ENCODE assay signal across 25 cellular contexts in the genomic region with DNA sequence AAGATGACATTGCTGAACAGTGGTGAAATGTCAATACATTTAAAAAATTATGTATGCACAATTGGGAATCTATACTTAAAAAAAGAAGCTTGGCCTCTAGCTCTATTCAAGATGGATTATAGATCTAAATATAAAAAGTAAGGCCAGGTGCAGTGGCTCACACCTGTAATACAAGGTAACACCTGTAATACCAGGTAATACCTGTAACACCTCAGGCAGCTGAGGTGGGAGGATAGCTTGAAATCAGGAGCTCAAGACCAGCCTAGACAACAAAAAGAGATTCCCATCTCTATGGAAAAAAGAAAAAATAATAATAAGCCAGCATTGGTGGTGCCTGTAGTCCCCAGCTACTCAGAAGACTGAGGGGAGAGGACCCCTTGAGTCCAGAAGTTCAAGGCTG. TPM values are rescaled to one million over a fixed set of nuclear protein-coding genes. Genes with fewer than 3 reads are reported as not detected.
DNase-seq lines count a peak whose midpoint lies in the region; ATAC-seq, FAIRE-seq and TF ChIP-seq lines count a peak whose summit lies in the region.
"Had no signal": no experiment of that assay in that cellular context is flagged by ENCODE, and none has a peak within 500 bp of the region (broad histone marks: within the 10 kb centered on the region; RNA-seq: fewer than 3 reads in every experiment).

No MANE protein-coding gene starts in this region.

- H3K9ac ChIP-seq in K562 (ENCODE audit: insufficient read depth in 1 of 2, low read depth in 2 of 2, low read length in 2 of 2) = peak overlapping the region; percentile 64 to 67; a peak in 3 of 4 replicates
- H3K9ac ChIP-seq: BLaER1 had no signal

- intact Hi-C loops in K562 (cut with micrococcal nuclease) = loop anchor here (10.0 kb wide), 1 partner anchor 257 kb away; no protein-coding TSS in a partner anchor
- intact Hi-C loops in esophagus muscularis mucosa (cut with DNase I) = no loop called here

- H3K9me1 ChIP-seq in K562 (ENCODE audit: control insufficient read depth, insufficient read depth, low read length) = no peaks in the 10 kb centered on the region

- TF ChIP-seq CTCF in K562 (IDR thresholded peaks at IDR 0.05 in 2 of 3, conservative IDR thresholded peaks at IDR 0.05 in 1 of 3; ENCODE audit: insufficient read depth in 2 of 3, low read depth in 1 of 3, low read length in 3 of 3) (no peak), coronary artery (IDR thresholded peaks at IDR 0.05) (no peak), esophagus muscularis mucosa (IDR thresholded peaks at IDR 0.05) (no peak)

- no peak for FAIRE-seq in K562 (lab: Jason Lieb, UNC)
- FAIRE-seq: A204.1, GM12878, GM12892, GM18507 had no signal

- BruUV-seq in K562 (replicated peaks; lab: Mats Ljungman, UMichigan) = no TSS peak

- CTCF ChIA-PET in K562 (lab: Yijun Ruan, JAX; ENCODE audit: low intra/inter-chr PET ratio) = no interaction called here

- H3K4me3 ChIP-seq in K562 (peak overlapping the region; percentile 63), coronary artery (no peak overlapping the region), esophagus muscularis mucosa (no peak overlapping the region)
- H3K4me3 ChIP-seq: BLaER1, GM12878 had no signal

- H3K4me2 ChIP-seq in K562 (ENCODE audit: insufficient read depth, low read length) = peak overlapping the region; percentile 78
- H3K4me2 ChIP-seq: BLaER1 had no signal

- no peaks in the 10 kb centered on the region for H3K27me3 ChIP-seq in K562 (ENCODE audit: control insufficient read depth in 2 of 2, insufficient read depth in 2 of 2, low read length in 2 of 2)
- no peaks in the 10 kb centered on the region for H3K27me3 ChIP-seq in esophagus muscularis mucosa
- H3K27me3 ChIP-seq: BE2C, BLaER1 had no signal

- H3K36me3 ChIP-seq in K562 (ENCODE audit: control insufficient read depth, insufficient read depth, low read length) (peaks cover 64% of the 10 kb centered on the region), esophagus muscularis mucosa (no peaks in the 10 kb centered on the region)
- H3K36me3 ChIP-seq: BE2C, BLaER1 had no signal

- no peak for TF ChIP-seq RAD21 in K562 (CRISPR knock-in tag; conservative IDR thresholded peaks at IDR 0.05 in 1 of 2, IDR thresholded peaks at IDR 0.05 in 1 of 2)

- TF ChIP-seq EP300 in K562 (IDR thresholded peaks at IDR 0.05; ENCODE audit: low read length) = no peak
- TF ChIP-seq EP300 in esophagus muscularis mucosa (IDR thresholded peaks at IDR 0.05) = no peak

- POLR2A ChIA-PET in K562 (lab: Yijun Ruan, JAX) = interaction anchor here (1.1 to 1.8 kb wide), 3 partner anchors 9 to 46 kb away, joined by 5 to 8 read pairs (median 5); a partner anchor contains a TSS

- H2AFZ ChIP-seq in K562 (ENCODE audit: low read depth, low read length) = no peak overlapping the region

- in situ Hi-C loops in K562 (cut with MboI) = no loop called here

- no peak for TF ChIP-seq POLR2A in K562 (conservative IDR thresholded peaks at IDR 0.05)
- TF ChIP-seq POLR2A in esophagus muscularis mucosa (IDR thresholded peaks at IDR 0.05; ENCODE audit: low read depth) = no peak

- peaks cover 100% of the 10 kb centered on the region for H3K79me2 ChIP-seq in K562 (ENCODE audit: control insufficient read depth, insufficient read depth, low read length)

- ATAC-seq in K562 (peak; percentile 12), HG03469 (IDR thresholded peaks at IDR 0.05; ENCODE audit: unreplicated experiment) (no peak), HG03457 (IDR thresholded peaks at IDR 0.05; ENCODE audit: unreplicated experiment) (no peak)
- ATAC-seq: GM12878 had no signal

- H3K4me1 ChIP-seq in K562 (replicated peaks in 1 of 2; ENCODE audit: control insufficient read depth in 2 of 2, insufficient read depth in 2 of 2, low read length in 2 of 2) (peaks cover 10 to 12% of the 10 kb centered on the region in 2 experiments; a peak in 3 of 5 replicates), esophagus muscularis mucosa (no peaks in the 10 kb centered on the region)
- H3K4me1 ChIP-seq: BE2C, BLaER1 had no signal

- DNase-seq in K562 (ENCODE audit: extremely low read depth in 1 of 4, low spot score in 3 of 4) (no peak), coronary artery (ENCODE audit: low spot score) (peak; percentile 5), esophagus muscularis mucosa (ENCODE audit: extremely low spot score) (peak; percentile 21)
- DNase-seq: 8988T; ACHN; BE2C; C1 segment of cervical spinal cord; CD4-positive, alpha-beta memory T cell; CD4-positive, CD25-positive, alpha-beta regulatory T cell; CD8-positive, alpha-beta memory T cell; COR-L47; DMS 273 treated with DMSO at 0.1 percent for 48 hours; DMS153; DMS53; DMS79; DND-41; EL; GDM1 had no signal

- no peaks in the 10 kb centered on the region for H4K20me1 ChIP-seq in K562 (replicated peaks; ENCODE audit: control insufficient read depth, insufficient read depth, low read length)
- H4K20me1 ChIP-seq: BLaER1 had no signal

- H3K9me3 ChIP-seq in K562 (replicated peaks; ENCODE audit: control insufficient read depth, insufficient read depth, low read depth, low read length) (no peaks in the 10 kb centered on the region), esophagus muscularis mucosa (no peaks in the 10 kb centered on the region)
- H3K9me3 ChIP-seq: BE2C, BLaER1 had no signal

- H3K27ac ChIP-seq in K562 (ENCODE audit: extremely low read depth, low read depth, low read length) (peak overlapping the region; percentile 40; the same call in 1 of the 3 replicates), coronary artery (no peak overlapping the region), esophagus muscularis mucosa (replicated peaks in 1 of 4) (no peak overlapping the region)
- H3K27ac ChIP-seq: BLaER1 had no signal

TF ChIP-seq in K562, 482 proteins besides CTCF, POLR2A, EP300 and RAD21 (continues in another document):
- peak; percentile 95 for TF ChIP-seq ZEB2 (IDR thresholded peaks at IDR 0.05)

RNA-seq across cellular contexts. Expression of a gene that starts 45.5 kb away (rescaled TPM):
- total RNA-seq in K562 (2011; cell fraction: chromatin; rRNA removed; ENCODE audit: low replicate concordance) = 32.5 and 111 TPM in 2 replicates
- 22.2 and 32.0 TPM in 2 replicates for total RNA-seq in K562 (2011; cell fraction: nucleolus; rRNA removed)
- total RNA-seq in K562 (2011; cell fraction: nucleoplasm; rRNA removed) = 39.2 and 53.8 TPM in 2 replicates
- 23.7 and 23.8 TPM in 2 replicates for total RNA-seq in K562 (2014; rRNA removed)
- total RNA-seq in K562 (2014; rRNA removed; fragmentation: Illumina TruSeq; extraction: Trizol) = 26.2 and 28.2 TPM in 2 replicates
- 25.1 and 26.3 TPM in 2 replicates for total RNA-seq in K562 (2015; rRNA removed; fragmentation: Illumina TruSeq; extraction: Trizol)
- total RNA-seq in K562 (2021) = 21.4 and 21.5 TPM in 2 replicates
- polyA plus RNA-seq in K562 (2011; rRNA removed) = 25.3 and 31.9 TPM in 2 replicates
- polyA plus RNA-seq in K562 (2011; cell fraction: cytosol; rRNA removed) = 6.1 and 8.5 TPM in 2 replicates
- 17.0 and 18.8 TPM in 2 replicates for polyA plus RNA-seq in K562 (2011; cell fraction: nucleus; rRNA removed)
- 12.9 and 13.6 TPM in 2 replicates for polyA plus RNA-seq in K562 (2012)
- 18.8 and 20.9 TPM in 2 replicates for polyA plus RNA-seq in K562 (2014; fragmentation: Illumina TruSeq; extraction: Trizol)
- 1 to 10 TPM; 6.2 to 7.2 TPM for polyA plus RNA-seq in K562 (2014; fragmentation: Nextera tagmentation; extraction: Ambion mirVana)
- 15.7 and 16.2 TPM in 2 replicates for polyA plus RNA-seq in K562 (2014; rRNA removed)
- 56.1 and 62.4 TPM in 2 replicates for polyA minus RNA-seq in K562 (2011; rRNA and poly(A)+ RNA removed)
- 23.7 and 26.0 TPM in 2 replicates for polyA minus RNA-seq in K562 (2011; cell fraction: cytosol; rRNA and poly(A)+ RNA removed)
- polyA minus RNA-seq in K562 (2011; cell fraction: nucleus; rRNA and poly(A)+ RNA removed) = 26.4 and 30.4 TPM in 2 replicates
- 10 to 100 TPM; 15.3 to 20.8 (median 16.9) TPM for total RNA-seq in esophagus muscularis mucosa

RNA-seq across cellular contexts. Expression of a gene that starts 55.1 kb away (rescaled TPM):
- total RNA-seq in K562 (2011; cell fraction: chromatin; rRNA removed; ENCODE audit: low replicate concordance) = 302 and 379 TPM in 2 replicates
- 502 and 519 TPM in 2 replicates for total RNA-seq in K562 (2011; cell fraction: nucleolus; rRNA removed)
- 556 and 741 TPM in 2 replicates for total RNA-seq in K562 (2011; cell fraction: nucleoplasm; rRNA removed)
- total RNA-seq in K562 (2014; rRNA removed) (2,157 and 4,237 TPM in 2 replicates), K562 (2014; rRNA removed; fragmentation: Illumina TruSeq; extraction: Trizol) (1,726 and 1,992 TPM in 2 replicates), K562 (2015; rRNA removed; fragmentation: Illumina TruSeq; extraction: Trizol) (1,831 and 1,892 TPM in 2 replicates), K562 (2021) (1,401 and 1,590 TPM in 2 replicates), esophagus muscularis mucosa (1,000 to 10,000 TPM; 1,560 to 1,805 (median 1,727) TPM)
- polyA plus RNA-seq in K562 (2011; rRNA removed) (1,776 and 1,804 TPM in 2 replicates), K562 (2014; fragmentation: Illumina TruSeq; extraction: Trizol) (2,147 and 2,288 TPM in 2 replicates), K562 (2014; fragmentation: Nextera tagmentation; extraction: Ambion mirVana) (1,000 to 10,000 TPM; 1,189 to 1,198 TPM), K562 (2014; rRNA removed) (4,750 and 5,417 TPM in 2 replicates)
- 424 and 746 TPM in 2 replicates for polyA plus RNA-seq in K562 (2011; cell fraction: cytosol; rRNA removed)
- polyA plus RNA-seq in K562 (2011; cell fraction: nucleus; rRNA removed) = 459 and 780 TPM in 2 replicates
- polyA plus RNA-seq in K562 (2012) = 1,572 and 2,137 TPM in 2 replicates
- 621 and 719 TPM in 2 replicates for polyA minus RNA-seq in K562 (2011; rRNA and poly(A)+ RNA removed)
- polyA minus RNA-seq in K562 (2011; cell fraction: cytosol; rRNA and poly(A)+ RNA removed) = 317 and 358 TPM in 2 replicates
- 175 and 332 TPM in 2 replicates for polyA minus RNA-seq in K562 (2011; cell fraction: nucleus; rRNA and poly(A)+ RNA removed)

RNA-seq across cellular contexts. Expression of a gene that starts 57.4 kb away (rescaled TPM):
- 25.3 and 87.5 TPM in 2 replicates for total RNA-seq in K562 (2011; cell fraction: chromatin; rRNA removed; ENCODE audit: low replicate concordance)
- 12.5 and 16.1 TPM in 2 replicates for total RNA-seq in K562 (2011; cell fraction: nucleolus; rRNA removed)
- 43.8 and 82.4 TPM in 2 replicates for total RNA-seq in K562 (2011; cell fraction: nucleoplasm; rRNA removed)
- total RNA-seq in K562 (2014; rRNA removed) (54.3 and 65.8 TPM in 2 replicates), K562 (2014; rRNA removed; fragmentation: Illumina TruSeq; extraction: Trizol) (150 and 171 TPM in 2 replicates), K562 (2015; rRNA removed; fragmentation: Illumina TruSeq; extraction: Trizol) (101 and 115 TPM in 2 replicates), K562 (2021) (145 and 157 TPM in 2 replicates), esophagus muscularis mucosa (100 to 1,000 TPM; 105 to 186 (median 124) TPM)
- polyA plus RNA-seq in K562 (2011; rRNA removed) (84.4 and 97.5 TPM in 2 replicates), K562 (2014; fragmentation: Illumina TruSeq; extraction: Trizol) (124 and 158 TPM in 2 replicates), K562 (2014; fragmentation: Nextera tagmentation; extraction: Ambion mirVana) (100 to 1,000 TPM; 151 to 170 TPM), K562 (2014; rRNA removed) (85.3 and 95.5 TPM in 2 replicates)
- 10.5 and 31.2 TPM in 2 replicates for polyA plus RNA-seq in K562 (2011; cell fraction: cytosol; rRNA removed)
- polyA plus RNA-seq in K562 (2011; cell fraction: nucleus; rRNA removed) = 22.5 and 31.3 TPM in 2 replicates
- polyA plus RNA-seq in K562 (2012) = 100 and 136 TPM in 2 replicates
- polyA minus RNA-seq in K562 (2011; rRNA and poly(A)+ RNA removed) = 54.2 and 67.8 TPM in 2 replicates
- polyA minus RNA-seq in K562 (2011; cell fraction: cytosol; rRNA and poly(A)+ RNA removed) = 24.1 and 24.5 TPM in 2 replicates
- 10.5 and 26.3 TPM in 2 replicates for polyA minus RNA-seq in K562 (2011; cell fraction: nucleus; rRNA and poly(A)+ RNA removed)

Comparison
In these comparisons a context has a peak if more than half of its experiments do, and no peak if none do; other contexts are left out.
1. DNase-seq: peak in coronary artery (single experiment) and esophagus muscularis mucosa (single experiment); none in K562 (0 of 4).